1 cellular context compared by ENCODE assay signal in genomic region chrX:102659790-102660757, GRCh38.
TF ChIP-seq lines count a peak whose summit lies in the region.

No MANE protein-coding gene starts in this region.

TF ChIP-seq in K562, 482 proteins besides CTCF, POLR2A, EP300 and RAD21 (continued from another document):
- no peak for TF ChIP-seq ATF2 (CRISPR knock-in tag; IDR thresholded peaks at IDR 0.05)
TF ChIP-seq in K562: peak in this region for 50.
